Comparison of ENCODE assay signal across 15 cellular contexts in the genomic region with DNA sequence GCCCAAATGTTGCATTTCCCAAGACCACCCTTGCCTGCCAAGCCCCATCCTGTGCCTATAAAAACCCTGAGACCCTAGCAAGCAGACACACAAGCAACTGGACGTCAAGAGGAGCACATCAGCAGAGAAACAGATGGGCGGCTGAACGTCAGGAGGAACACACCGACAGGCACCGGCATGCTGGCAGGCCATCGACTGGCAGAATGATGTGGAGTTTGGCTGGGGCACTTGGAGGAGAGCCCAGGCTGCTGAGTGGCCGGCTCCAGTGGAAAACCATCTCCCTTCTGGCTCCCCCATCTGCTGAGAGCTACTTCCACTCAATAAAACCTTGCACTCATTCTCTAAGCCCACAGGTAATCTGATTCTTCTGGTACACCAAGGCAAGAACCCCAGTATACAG.
DNase-seq lines count a peak whose midpoint lies in the region; ATAC-seq and TF ChIP-seq lines count a peak whose summit lies in the region.
"Had no signal": no experiment of that assay in that cellular context is flagged by ENCODE, and none has a peak within 500 bp of the region (broad histone marks: within the 10 kb centered on the region; RNA-seq: fewer than 3 reads in every experiment).

No MANE protein-coding gene starts in this region.

- no peaks in the 10 kb centered on the region for H3K36me3 ChIP-seq in left ventricle myocardium inferior
- no peaks in the 10 kb centered on the region for H3K36me3 ChIP-seq in neural progenitor cell

- no peak overlapping the region for H3K4me3 Mint-ChIP-seq in naive thymus-derived CD8-positive, alpha-beta T cell
- H3K4me3 Mint-ChIP-seq in neural progenitor cell, result no peak overlapping the region
- no peak overlapping the region for H3K4me3 Mint-ChIP-seq in activated naive CD4-positive, alpha-beta T cell treated with anti-CD3 and anti-CD28 coated beads for 36 hours
- H3K4me3 Mint-ChIP-seq: B cell; CD4-positive, alpha-beta T cell had no signal

- H3K27me3 Mint-ChIP-seq in naive thymus-derived CD8-positive, alpha-beta T cell, result peaks cover 0 to 2% (median 0%) of the 10 kb centered on the region in 5 donors
- H3K27me3 Mint-ChIP-seq in neural progenitor cell (ENCODE audit: insufficient read depth, low read depth), result peaks cover 2% of the 10 kb centered on the region
- H3K27me3 Mint-ChIP-seq in activated naive CD4-positive, alpha-beta T cell treated with anti-CD3 and anti-CD28 coated beads for 36 hours (ENCODE audit: low read depth), result no peaks in the 10 kb centered on the region
- H3K27me3 Mint-ChIP-seq: B cell; CD4-positive, alpha-beta T cell had no signal

- no peak overlapping the region for H3K4me3 ChIP-seq in left ventricle myocardium inferior
- H3K4me3 ChIP-seq in neural progenitor cell, result no peak overlapping the region

- H3K4me1 ChIP-seq in left ventricle myocardium inferior (no peaks in the 10 kb centered on the region), neural progenitor cell (no peaks in the 10 kb centered on the region)

- H3K4me1 Mint-ChIP-seq in naive thymus-derived CD8-positive, alpha-beta T cell, result no peaks in the 10 kb centered on the region
- H3K4me1 Mint-ChIP-seq in neural progenitor cell, result no peaks in the 10 kb centered on the region
- H3K4me1 Mint-ChIP-seq in activated naive CD4-positive, alpha-beta T cell treated with anti-CD3 and anti-CD28 coated beads for 36 hours (ENCODE audit: low read depth), result no peaks in the 10 kb centered on the region
- H3K4me1 Mint-ChIP-seq: B cell had no signal

- no peaks in the 10 kb centered on the region for H3F3A ChIP-seq in neural progenitor cell (ENCODE audit: low read depth)

- ATAC-seq in Right ventricle myocardium superior (ENCODE audit: poor library complexity) (peak; percentile 78), left cardiac atrium (no peak)
- no peak for ATAC-seq in naive thymus-derived CD8-positive, alpha-beta T cell
- ATAC-seq: HCT116 had no signal

- no peaks in the 10 kb centered on the region for H4K20me1 ChIP-seq in neural progenitor cell (ENCODE audit: low read depth)

- H3K9me3 ChIP-seq in left ventricle myocardium inferior (replicated peaks) (peaks cover 24% of the 10 kb centered on the region), neural progenitor cell (ENCODE audit: low read depth) (no peaks in the 10 kb centered on the region)

- DNase-seq in Right ventricle myocardium superior (peak; percentile 64), left cardiac atrium (no peak), NCI-H1694 (lab: John Stamatoyannopoulos, UW) (peak; percentile 66), NCI-H446 treated with DMSO at 0.1 percent for 48 hours (lab: John Stamatoyannopoulos, UW) (peak; percentile 96), left ventricle myocardium inferior (peak; percentile 50), neural progenitor cell (ENCODE audit: low spot score) (no peak)
- DNase-seq in naive thymus-derived CD8-positive, alpha-beta T cell, result no peak
- no peak for DNase-seq in activated naive CD4-positive, alpha-beta T cell treated with anti-CD3 and anti-CD28 coated beads for 36 hours
- DNase-seq: C1 segment of cervical spinal cord; CD4-positive, alpha-beta T cell; DND-41; GF-D8 had no signal

- POLR2A ChIA-PET in naive thymus-derived CD8-positive, alpha-beta T cell (lab: Charles Lee), result interaction anchor here (0.6 kb wide), 1 partner anchor 640 kb away, joined by 3 read pairs; no protein-coding TSS in a partner anchor

- no peaks in the 10 kb centered on the region for H3K79me2 ChIP-seq in neural progenitor cell (ENCODE audit: low read depth)

- H2AFZ ChIP-seq in neural progenitor cell (replicated peaks), result no peak overlapping the region

- H3K4me2 ChIP-seq in neural progenitor cell, result no peak overlapping the region

- no peak overlapping the region for H3K27ac Mint-ChIP-seq in naive thymus-derived CD8-positive, alpha-beta T cell
- no peak overlapping the region for H3K27ac Mint-ChIP-seq in neural progenitor cell
- no peak overlapping the region for H3K27ac Mint-ChIP-seq in activated naive CD4-positive, alpha-beta T cell treated with anti-CD3 and anti-CD28 coated beads for 36 hours
- H3K27ac Mint-ChIP-seq: B cell; CD4-positive, alpha-beta T cell had no signal

- H3K27me3 ChIP-seq in left ventricle myocardium inferior (ENCODE audit: low read depth) (no peaks in the 10 kb centered on the region), neural progenitor cell (no peaks in the 10 kb centered on the region)

- H3K27ac ChIP-seq in left ventricle myocardium inferior (replicated peaks) (no peak overlapping the region), neural progenitor cell (no peak overlapping the region)
- H3K27ac ChIP-seq: HL-60 had no signal

- H3K36me3 Mint-ChIP-seq in naive thymus-derived CD8-positive, alpha-beta T cell, result peaks cover 0 to 22% (median 10%) of the 10 kb centered on the region in 3 donors
- no peaks in the 10 kb centered on the region for H3K36me3 Mint-ChIP-seq in neural progenitor cell
- peaks cover 1% of the 10 kb centered on the region for H3K36me3 Mint-ChIP-seq in activated naive CD4-positive, alpha-beta T cell treated with anti-CD3 and anti-CD28 coated beads for 36 hours (ENCODE audit: low read depth)

- TF ChIP-seq CTCF in left ventricle myocardium inferior (IDR thresholded peaks at IDR 0.05; ENCODE audit: borderline replicate concordance) (no peak), neural progenitor cell (IDR thresholded peaks at IDR 0.05) (no peak)

- intact Hi-C loops in Right ventricle myocardium superior (cut with DNase I) (no loop called here), left cardiac atrium (cut with DNase I) (no loop called here), left ventricle myocardium inferior (cut with micrococcal nuclease) (no loop called here)
- intact Hi-C loops in activated naive CD4-positive, alpha-beta T cell treated with anti-CD3 and anti-CD28 coated beads for 36 hours (cut with micrococcal nuclease), result no loop called here

- peaks cover 0 to 26% (median 13%) of the 10 kb centered on the region in 9 donors for H3K9me3 Mint-ChIP-seq in naive thymus-derived CD8-positive, alpha-beta T cell
- H3K9me3 Mint-ChIP-seq in neural progenitor cell, result peaks cover 4% of the 10 kb centered on the region
- H3K9me3 Mint-ChIP-seq in activated naive CD4-positive, alpha-beta T cell treated with anti-CD3 and anti-CD28 coated beads for 36 hours, result peaks cover 13% of the 10 kb centered on the region

- CTCF ChIA-PET in activated naive CD4-positive, alpha-beta T cell treated with anti-CD3 and anti-CD28 coated beads for 36 hours (lab: Charles Lee), result interaction anchor here (2.6 kb wide), 1 partner anchor 446 kb away, joined by 10 read pairs; no protein-coding TSS in a partner anchor

- H3K9ac ChIP-seq in neural progenitor cell, result no peak overlapping the region

Comparison
In these comparisons a context has a peak if more than half of its experiments do, and no peak if none do; other contexts are left out.
1. DNase-seq: peak in Right ventricle myocardium superior (single experiment), NCI-H1694 (single experiment), NCI-H446 treated with DMSO at 0.1 percent for 48 hours (single experiment) and left ventricle myocardium inferior (single experiment); none in left cardiac atrium (single experiment), naive thymus-derived CD8-positive, alpha-beta T cell (0 of 10), neural progenitor cell (single experiment) and activated naive CD4-positive, alpha-beta T cell treated with anti-CD3 and anti-CD28 coated beads for 36 hours (single experiment).